Comparison of ENCODE assay signal across 12 cellular contexts in the genomic region with DNA sequence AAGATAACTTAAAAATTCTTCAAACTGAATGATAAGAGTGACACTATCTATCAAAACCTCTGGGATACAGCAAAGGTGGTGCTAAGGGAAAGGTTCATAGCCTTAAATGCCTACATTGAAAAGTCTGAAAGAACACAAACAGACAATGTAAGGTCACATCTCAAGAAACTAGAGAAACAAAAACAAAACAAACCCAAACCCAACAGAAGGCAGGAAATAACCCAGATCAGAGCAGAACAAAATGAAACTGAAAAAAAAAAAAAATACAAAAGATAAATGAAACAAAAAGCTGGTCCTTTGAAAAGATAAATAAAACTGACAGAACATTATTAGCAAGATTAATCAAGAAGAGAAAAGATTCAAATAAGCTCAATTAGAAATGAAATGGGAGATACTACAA. TPM values are rescaled to one million over a fixed set of nuclear protein-coding genes. Genes with fewer than 3 reads are reported as not detected.
DNase-seq lines count a peak whose midpoint lies in the region; ATAC-seq and TF ChIP-seq lines count a peak whose summit lies in the region.
"Had no signal": no experiment of that assay in that cellular context is flagged by ENCODE, and none has a peak within 500 bp of the region (broad histone marks: within the 10 kb centered on the region; RNA-seq: fewer than 3 reads in every experiment).

No MANE protein-coding gene starts in this region.

- H3K27ac ChIP-seq in psoas muscle: no peak overlapping the region
- H3K27ac ChIP-seq: C4-2B, prostate gland had no signal

- H3K36me3 Mint-ChIP-seq in stimulated activated naive CD8-positive, alpha-beta T cell treated with anti-CD3 and anti-CD28 coated beads, Interleukin-15, Interleukin-2, amounts not matched to agents 100 ng/mL and 50 ng/mL, for 24 hours (ENCODE audit: low read depth): peaks cover 13% of the 10 kb centered on the region
- H3K36me3 Mint-ChIP-seq in activated naive CD8-positive, alpha-beta T cell treated with anti-CD3 and anti-CD28 coated beads for 36 hours: peaks cover 17% of the 10 kb centered on the region

- peaks cover 51% of the 10 kb centered on the region for H3K4me1 Mint-ChIP-seq in stimulated activated naive CD8-positive, alpha-beta T cell treated with anti-CD3 and anti-CD28 coated beads, Interleukin-15, Interleukin-2, amounts not matched to agents 100 ng/mL and 50 ng/mL, for 24 hours (ENCODE audit: low read depth)
- peaks cover 36% of the 10 kb centered on the region for H3K4me1 Mint-ChIP-seq in activated naive CD8-positive, alpha-beta T cell treated with anti-CD3 and anti-CD28 coated beads for 36 hours

- H3K4me1 ChIP-seq in psoas muscle: peaks cover 3% of the 10 kb centered on the region
- H3K4me1 ChIP-seq: prostate gland had no signal

- intact Hi-C loops in psoas muscle (cut with DNase I): loop anchor here in 1 of 2 donors (10.0 kb wide), 1 partner anchor 695 kb away; no protein-coding TSS in a partner anchor

- peak overlapping the region; percentile 77 for H3K27ac Mint-ChIP-seq in stimulated activated naive CD8-positive, alpha-beta T cell treated with anti-CD3 and anti-CD28 coated beads, Interleukin-15, Interleukin-2, amounts not matched to agents 100 ng/mL and 50 ng/mL, for 24 hours
- peak overlapping the region; percentile 68 for H3K27ac Mint-ChIP-seq in activated naive CD8-positive, alpha-beta T cell treated with anti-CD3 and anti-CD28 coated beads for 36 hours

- no peak for DNase-seq in stimulated activated naive CD8-positive, alpha-beta T cell treated with anti-CD3 and anti-CD28 coated beads, Interleukin-15, Interleukin-2, amounts not matched to agents 100 U/mL and 50 U/mL, for 24 hours
- no peak for DNase-seq in activated naive CD8-positive, alpha-beta T cell treated with anti-CD3 and anti-CD28 coated beads for 36 hours
- no peak for DNase-seq in psoas muscle
- DNase-seq in NK-92 treated with Interleukin-12 subunit alpha and Interleukin-12 subunit beta, amount 100 ng/mL, for 24 hours (lab: John Stamatoyannopoulos, UW): no peak
- DNase-seq in HCEC 1CT: no peak
- DNase-seq in NCI-H1105 (lab: John Stamatoyannopoulos, UW): no peak
- DNase-seq: gastrocnemius medialis, NCI-H748 treated with DMSO at 0.1 percent for 48 hours had no signal

- ATAC-seq in stimulated activated naive CD8-positive, alpha-beta T cell treated with anti-CD3 and anti-CD28 coated beads, Interleukin-15, Interleukin-2, amounts not matched to agents 100 U/mL and 50 U/mL, for 24 hours: no peak
- ATAC-seq in HG03045 (IDR thresholded peaks at IDR 0.05; ENCODE audit: unreplicated experiment): peak; percentile 83
- ATAC-seq in psoas muscle: no peak
- ATAC-seq: gastrocnemius medialis had no signal

- peaks cover 6% of the 10 kb centered on the region for H3K9me3 ChIP-seq in psoas muscle
- H3K9me3 ChIP-seq: gastrocnemius medialis, prostate gland had no signal

- no peaks in the 10 kb centered on the region for H3K27me3 Mint-ChIP-seq in stimulated activated naive CD8-positive, alpha-beta T cell treated with anti-CD3 and anti-CD28 coated beads, Interleukin-15, Interleukin-2, amounts not matched to agents 100 ng/mL and 50 ng/mL, for 24 hours
- no peaks in the 10 kb centered on the region for H3K27me3 Mint-ChIP-seq in activated naive CD8-positive, alpha-beta T cell treated with anti-CD3 and anti-CD28 coated beads for 36 hours

- no peaks in the 10 kb centered on the region for H3K9me3 Mint-ChIP-seq in stimulated activated naive CD8-positive, alpha-beta T cell treated with anti-CD3 and anti-CD28 coated beads, Interleukin-15, Interleukin-2, amounts not matched to agents 100 ng/mL and 50 ng/mL, for 24 hours
- peaks cover 7% of the 10 kb centered on the region for H3K9me3 Mint-ChIP-seq in activated naive CD8-positive, alpha-beta T cell treated with anti-CD3 and anti-CD28 coated beads for 36 hours

- no peak overlapping the region for H3K4me3 ChIP-seq in psoas muscle
- H3K4me3 ChIP-seq: gastrocnemius medialis, prostate gland had no signal

- H3K36me3 ChIP-seq in psoas muscle (ENCODE audit: insufficient read depth in 1 of 2, low read depth in 1 of 2): no peaks in the 10 kb centered on the region
- H3K36me3 ChIP-seq: gastrocnemius medialis, prostate gland had no signal

- peak overlapping the region; percentile 62 for H3K4me3 Mint-ChIP-seq in stimulated activated naive CD8-positive, alpha-beta T cell treated with anti-CD3 and anti-CD28 coated beads, Interleukin-15, Interleukin-2, amounts not matched to agents 100 ng/mL and 50 ng/mL, for 24 hours
- H3K4me3 Mint-ChIP-seq in activated naive CD8-positive, alpha-beta T cell treated with anti-CD3 and anti-CD28 coated beads for 36 hours: peak overlapping the region; percentile 66

- H3K27me3 ChIP-seq in psoas muscle (ENCODE audit: insufficient read depth in 3 of 3, low read length in 2 of 3): no peaks in the 10 kb centered on the region
- H3K27me3 ChIP-seq: gastrocnemius medialis had no signal

- TF ChIP-seq CTCF in psoas muscle (IDR thresholded peaks at IDR 0.05): no peak

RNA-seq across cellular contexts. Expression of a gene that starts 6.8 kb away (rescaled TPM):
- total RNA-seq in activated naive CD8-positive, alpha-beta T cell treated with anti-CD3 and anti-CD28 coated beads for 36 hours: 10 to 100 TPM; 16.9 to 18.0 TPM
- total RNA-seq in psoas muscle: 1 to 10 TPM; 3.8 to 5.2 (median 4.6) TPM
- polyA plus RNA-seq in psoas muscle: 1 to 10 TPM; 2.9 to 6.1 (median 4.0) TPM

RNA-seq across cellular contexts. Expression of a gene that starts 34.7 kb away (rescaled TPM):
- total RNA-seq in activated naive CD8-positive, alpha-beta T cell treated with anti-CD3 and anti-CD28 coated beads for 36 hours: not detected
- not detected for total RNA-seq in psoas muscle
- under 1 TPM in 1 of 3 donors, not detected in 2; 0.01 TPM for polyA plus RNA-seq in psoas muscle
- total RNA-seq: gastrocnemius medialis had no signal
